ENCODE assay signal across 11 cellular contexts in the genomic region with DNA sequence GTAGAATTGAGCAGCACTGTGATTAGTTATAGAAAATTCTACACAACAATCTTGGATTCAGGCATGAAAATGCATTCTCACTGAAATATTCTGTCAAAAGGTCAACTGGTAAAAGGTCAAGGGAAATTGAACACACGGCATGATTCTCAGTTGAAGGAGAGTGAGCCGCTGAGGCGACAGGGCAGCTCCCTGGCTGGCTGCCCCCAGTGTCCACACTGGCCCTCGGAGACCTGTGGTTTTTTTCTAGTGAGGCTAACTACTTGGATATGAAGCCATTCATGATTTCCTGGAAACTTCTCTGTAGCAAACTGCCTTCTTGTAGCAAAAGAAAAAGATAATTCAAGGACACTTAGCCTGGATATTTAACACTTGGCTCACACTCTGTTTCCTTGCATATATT. TPM values are rescaled to one million over a fixed set of nuclear protein-coding genes. Genes with fewer than 3 reads are reported as not detected.
DNase-seq lines count a peak whose midpoint lies in the region; ATAC-seq and TF ChIP-seq lines count a peak whose summit lies in the region.
"Had no signal": no experiment of that assay in that cellular context is flagged by ENCODE, and none has a peak within 500 bp of the region (broad histone marks: within the 10 kb centered on the region; RNA-seq: fewer than 3 reads in every experiment).

No MANE protein-coding gene starts in this region.

- ATAC-seq in HG03108 (IDR thresholded peaks at IDR 0.05; ENCODE audit: unreplicated experiment) = no peak

- H3K9me3 ChIP-seq in esophagus squamous epithelium (no peaks in the 10 kb centered on the region), muscle layer of duodenum (ENCODE audit: control insufficient read depth in 1 of 2, low read length in 2 of 2) (no peaks in the 10 kb centered on the region)

- H3K27me3 ChIP-seq in esophagus squamous epithelium = no peaks in the 10 kb centered on the region
- H3K27me3 ChIP-seq in muscle layer of duodenum (ENCODE audit: low read depth, low read length) = no peaks in the 10 kb centered on the region

- H3K27ac Mint-ChIP-seq in CD14-positive monocyte = no peak overlapping the region
- no peak overlapping the region for H3K27ac Mint-ChIP-seq in activated T-cell treated with anti-CD3 and anti-CD28 coated beads, Interleukin-2, amount 50 U/mL, for 24 hours

- H3K4me1 ChIP-seq in esophagus squamous epithelium = peaks cover 4 to 40% (median 25%) of the 10 kb centered on the region in 3 donors
- H3K4me1 ChIP-seq in muscle layer of duodenum (ENCODE audit: control insufficient read depth in 1 of 2, insufficient read depth in 2 of 2, low read length in 2 of 2) = peaks cover 0 to 13% of the 10 kb centered on the region in 2 donors

- no peak for TF ChIP-seq CTCF in esophagus squamous epithelium (IDR thresholded peaks at IDR 0.05)
- TF ChIP-seq CTCF in CD14-positive monocyte (IDR thresholded peaks at IDR 0.05) = no peak

- H3K36me3 ChIP-seq in esophagus squamous epithelium (no peaks in the 10 kb centered on the region), muscle layer of duodenum (ENCODE audit: control insufficient read depth in 1 of 2, insufficient read depth in 2 of 2, low read length in 2 of 2) (no peaks in the 10 kb centered on the region)

- intact Hi-C loops in esophagus squamous epithelium (cut with DNase I) (no loop called here), CD14-positive monocyte (cut with micrococcal nuclease) (no loop called here)

- H3K4me3 ChIP-seq in esophagus squamous epithelium (peak overlapping the region in 2 of 4 donors; percentile 4 to 6), muscle layer of duodenum (ENCODE audit: low read depth in 1 of 2, low read length in 2 of 2) (peak overlapping the region in 1 of 2 donors; percentile 63)

- TF ChIP-seq POLR2A in esophagus squamous epithelium (IDR thresholded peaks at IDR 0.05) = no peak

- H3K4me1 Mint-ChIP-seq in CD14-positive monocyte = peaks cover 37% of the 10 kb centered on the region
- H3K4me1 Mint-ChIP-seq in activated T-cell treated with anti-CD3 and anti-CD28 coated beads, Interleukin-2, amount 50 U/mL, for 24 hours (ENCODE audit: low read depth) = no peaks in the 10 kb centered on the region

- H3K4me3 Mint-ChIP-seq in CD14-positive monocyte = no peak overlapping the region
- no peak overlapping the region for H3K4me3 Mint-ChIP-seq in activated T-cell treated with anti-CD3 and anti-CD28 coated beads, Interleukin-2, amount 50 U/mL, for 24 hours

- peaks cover 0 to 5% (median 0%) of the 10 kb centered on the region in 7 donors for H3K9me3 Mint-ChIP-seq in CD14-positive monocyte
- no peaks in the 10 kb centered on the region for H3K9me3 Mint-ChIP-seq in activated T-cell treated with anti-CD3 and anti-CD28 coated beads, Interleukin-2, amount 50 U/mL, for 24 hours

- H3K27ac ChIP-seq in esophagus squamous epithelium = peak overlapping the region; percentile 35 to 76 (median 58)
- H3K27ac ChIP-seq in muscle layer of duodenum (ENCODE audit: low read length) = peak overlapping the region; percentile 70
- H3K27ac ChIP-seq: KMS-11 had no signal

- peaks cover 0 to 2% (median 0%) of the 10 kb centered on the region in 3 donors for H3K27me3 Mint-ChIP-seq in CD14-positive monocyte (ENCODE audit: low read depth in 3 of 3)
- peaks cover 3% of the 10 kb centered on the region for H3K27me3 Mint-ChIP-seq in activated T-cell treated with anti-CD3 and anti-CD28 coated beads, Interleukin-2, amount 50 U/mL, for 24 hours

- H3K36me3 Mint-ChIP-seq in CD14-positive monocyte = no peaks in the 10 kb centered on the region
- no peaks in the 10 kb centered on the region for H3K36me3 Mint-ChIP-seq in activated T-cell treated with anti-CD3 and anti-CD28 coated beads, Interleukin-2, amount 50 U/mL, for 24 hours (ENCODE audit: low read depth)

- DNase-seq in A172 (ENCODE audit: low spot score) (peak; percentile 54), OCI-M1 (lab: John Stamatoyannopoulos, UW) (peak; percentile 62), esophagus squamous epithelium (lab: John Stamatoyannopoulos, UW) (no peak), NCI-H1417 (lab: John Stamatoyannopoulos, UW) (no peak), CD14-positive monocyte (ENCODE audit: low spot score) (no peak)
- no peak for DNase-seq in activated T-cell treated with anti-CD3 and anti-CD28 coated beads, Interleukin-2, amount 50 U/mL, for 24 hours
- DNase-seq: activated effector memory CD4-positive, alpha-beta T cell treated with Interleukin-2 at 50 U/mL for 16 hours; SW 1271 had no signal

- 30 to 59% methylated on average over 4 of the region's 4 CpGs for WGBS in esophagus squamous epithelium, 2 donors

RNA-seq across cellular contexts. Expression of a gene that starts 37.2 kb away (rescaled TPM):
- not detected in 2 replicates for total RNA-seq in A172 (2014; rRNA removed; shearing (Covaris generic))
- under 1 TPM in 3 of 4 donors, not detected in 1; 0.18 to 0.47 (median 0.19) TPM for total RNA-seq in esophagus squamous epithelium
- not detected for polyA plus RNA-seq in CD14-positive monocyte

RNA-seq across cellular contexts. Expression of a gene that starts 43.0 kb away (rescaled TPM):
- 2.3 and 2.8 TPM in 2 replicates for total RNA-seq in A172 (2014; rRNA removed; shearing (Covaris generic))
- 1 to 10 TPM in 2 of 4 donors, under 1 TPM in 2; 0.35 to 6.5 (median 1.0) TPM for total RNA-seq in esophagus squamous epithelium
- polyA plus RNA-seq in CD14-positive monocyte = not detected

Comparison
In these comparisons a context has a peak if more than half of its experiments do, and no peak if none do; other contexts are left out.
1. DNase-seq: peak in A172 (single experiment) and OCI-M1 (single experiment); none in esophagus squamous epithelium (single experiment), NCI-H1417 (0 of 3), CD14-positive monocyte (single experiment) and activated T-cell treated with anti-CD3 and anti-CD28 coated beads, Interleukin-2, amount 50 U/mL, for 24 hours (single experiment).